22 cellular contexts compared by ENCODE assay signal in genomic region chrX:130728208-130728607, GRCh38.
A peak's percentile ranks its signal among the peaks of the same experiment; 100 is the strongest.
DNase-seq lines count a peak whose midpoint lies in the region; ATAC-seq and TF ChIP-seq lines count a peak whose summit lies in the region.
"Had no signal": no experiment of that assay in that cellular context is flagged by ENCODE, and none has a peak within 500 bp of the region (broad histone marks: within the 10 kb centered on the region; RNA-seq: fewer than 3 reads in every experiment).

No MANE protein-coding gene starts in this region.

- TF ChIP-seq CTCF in RWPE1 (conservative IDR thresholded peaks at IDR 0.05; ENCODE audit: low read depth) (no peak), osteoblast (IDR thresholded peaks at IDR 0.05; ENCODE audit: extremely low read depth, low read depth, low read length) (no peak)

- ATAC-seq in esophagus mucosa (peak; percentile 33), left ventricle myocardium superior (no peak), GM18909 (IDR thresholded peaks at IDR 0.05; ENCODE audit: poor library complexity, unreplicated experiment) (no peak)
- no peak for ATAC-seq in stimulated activated memory B cell treated with anti-CD40 and anti-IgM and Interleukin-4, amounts not matched to agents 10 μg/mL and 1 μg/mL and 100 μg/mL, for 72 hours
- ATAC-seq: activated CD4-positive, CD25-positive, alpha-beta regulatory T cell treated with anti-CD3 and anti-CD28 coated beads, Interleukin-2, amount 50 U/mL, for 24 hours; activated naive CD4-positive, alpha-beta T cell treated with anti-CD3 and anti-CD28 coated beads, Interleukin-2, amount 50 U/mL, for 72 hours had no signal

- H3K4me1 Mint-ChIP-seq in stimulated activated memory B cell treated with anti-CD40 and anti-IgM and Interleukin-4, amounts not matched to agents 10 μg/mL and 1 μg/mL and 100 μg/mL, for 72 hours, result no peaks in the 10 kb centered on the region
- H3K4me1 Mint-ChIP-seq: CD8-positive, alpha-beta memory T cell had no signal

- no peaks in the 10 kb centered on the region for H3K36me3 ChIP-seq in osteoblast (ENCODE audit: insufficient read depth, low read length)
- H3K36me3 ChIP-seq: brain microvascular endothelial cell, uterus had no signal

- H3K27me3 Mint-ChIP-seq in stimulated activated memory B cell treated with anti-CD40 and anti-IgM and Interleukin-4, amounts not matched to agents 10 μg/mL and 1 μg/mL and 100 μg/mL, for 72 hours, result no peaks in the 10 kb centered on the region

- H3K4me2 ChIP-seq in osteoblast (ENCODE audit: insufficient read depth, low read length), result no peak overlapping the region

- H3K27me3 ChIP-seq in osteoblast (ENCODE audit: insufficient read depth, low read length), result no peaks in the 10 kb centered on the region
- H3K27me3 ChIP-seq: brain microvascular endothelial cell, uterus had no signal

- peak; percentile 74 for DNase-seq in ELR (ENCODE audit: low read depth)
- peak; percentile 0 for DNase-seq in RWPE1 (ENCODE audit: low spot score)
- no peak for DNase-seq in osteoblast (ENCODE audit: insufficient read length, low spot score, missing footprints)
- DNase-seq in left ventricle myocardium superior, result no peak
- no peak for DNase-seq in SHP77 treated with DMSO at 0.1 percent for 48 hours (lab: John Stamatoyannopoulos, UW)
- DNase-seq: activated CD8-positive, alpha-beta memory T cell treated with anti-CD3 and anti-CD28 coated beads for 24 hours; activated T-cell treated with anti-CD3 and anti-CD28 coated beads, Interleukin-2, amount 50 U/mL, for 48 hours; brain microvascular endothelial cell; CD8-positive, alpha-beta memory T cell; cortex of kidney; DMS79 treated with DMSO at 0.1 percent for 48 hours; glutamatergic neuron; NCI-H1436; NCI-H2171; NCI-H526 treated with DMSO at 0.1 percent for 48 hours; stimulated activated CD8-positive, alpha-beta memory T cell treated with anti-CD3 and anti-CD28 coated beads, Interleukin-4, amount 100 ng/mL, for 48 hours; uterus had no signal

- intact Hi-C loops in left ventricle myocardium superior (cut with micrococcal nuclease), result loop anchor here (2.0 kb wide), 1 partner anchor 31 kb away; no protein-coding TSS in a partner anchor

- H3K27ac Mint-ChIP-seq in stimulated activated memory B cell treated with anti-CD40 and anti-IgM and Interleukin-4, amounts not matched to agents 10 μg/mL and 1 μg/mL and 100 μg/mL, for 72 hours, result no peak overlapping the region
- H3K27ac Mint-ChIP-seq: activated naive CD4-positive, alpha-beta T cell treated with anti-CD3 and anti-CD28 coated beads, Interleukin-2, amount 50 U/mL, for 72 hours had no signal

- H3K27ac ChIP-seq in RWPE1 (no peak overlapping the region), osteoblast (ENCODE audit: low read depth, low read length) (peak overlapping the region; percentile 35)
- H3K27ac ChIP-seq: brain microvascular endothelial cell, uterus had no signal

- no peak overlapping the region for H3K4me3 Mint-ChIP-seq in stimulated activated memory B cell treated with anti-CD40 and anti-IgM and Interleukin-4, amounts not matched to agents 10 μg/mL and 1 μg/mL and 100 μg/mL, for 72 hours
- H3K4me3 Mint-ChIP-seq: CD8-positive, alpha-beta memory T cell had no signal

- H3K4me3 ChIP-seq in osteoblast (ENCODE audit: insufficient read depth, low read length), result no peak overlapping the region
- H3K4me3 ChIP-seq: uterus had no signal

- H3K36me3 Mint-ChIP-seq in stimulated activated memory B cell treated with anti-CD40 and anti-IgM and Interleukin-4, amounts not matched to agents 10 μg/mL and 1 μg/mL and 100 μg/mL, for 72 hours, result peaks cover 45% of the 10 kb centered on the region

- POLR2A ChIA-PET in RWPE1 (lab: Yijun Ruan, JAX; ENCODE audit: low non-redundant PET), result no interaction called here

- H3K79me2 ChIP-seq in osteoblast (ENCODE audit: insufficient read depth, low read length), result no peaks in the 10 kb centered on the region

- no peaks in the 10 kb centered on the region for H4K20me1 ChIP-seq in osteoblast (ENCODE audit: insufficient read depth, low read length)

- H3K4me1 ChIP-seq in osteoblast (ENCODE audit: insufficient read depth, low read length), result peaks cover 9% of the 10 kb centered on the region
- H3K4me1 ChIP-seq: uterus had no signal

- no peak overlapping the region for H2AFZ ChIP-seq in osteoblast (ENCODE audit: low read length)

- H3K9me3 Mint-ChIP-seq in stimulated activated memory B cell treated with anti-CD40 and anti-IgM and Interleukin-4, amounts not matched to agents 10 μg/mL and 1 μg/mL and 100 μg/mL, for 72 hours, result peaks cover 10% of the 10 kb centered on the region

- CTCF ChIA-PET in RWPE1 (lab: Yijun Ruan, JAX), result no interaction called here

- peaks cover 10% of the 10 kb centered on the region for H3K9me3 ChIP-seq in osteoblast (ENCODE audit: low read depth, low read length)
- H3K9me3 ChIP-seq: uterus had no signal

Comparison
In these comparisons a context has a peak if more than half of its experiments do, and no peak if none do; other contexts are left out.
1. DNase-seq: peak in ELR (single experiment) and RWPE1 (single experiment); none in osteoblast (single experiment), left ventricle myocardium superior (single experiment) and SHP77 treated with DMSO at 0.1 percent for 48 hours (single experiment).